Comparison of ENCODE assay signal across 8 cellular contexts in genomic region chr7:41940760-41941343, GRCh38.
DNase-seq lines count a peak whose midpoint lies in the region; ATAC-seq and TF ChIP-seq lines count a peak whose summit lies in the region.

No MANE protein-coding gene starts in this region.

- no peak overlapping the region for H3K27ac Mint-ChIP-seq in activated naive CD4-positive, alpha-beta T cell treated with anti-CD3 and anti-CD28 coated beads, Interleukin-2, amount 50 U/mL, for 72 hours

- H3K9me2 ChIP-seq in Karpas-422 (replicated peaks; ENCODE audit: insufficient read depth, low read length) = no peaks in the 10 kb centered on the region

- no peaks in the 10 kb centered on the region for H3K79me2 ChIP-seq in Karpas-422 (ENCODE audit: low read length)

- no peaks in the 10 kb centered on the region for H4K20me1 ChIP-seq in Karpas-422 (ENCODE audit: insufficient read depth, low read depth, low read length)

- H3K9me3 ChIP-seq in Karpas-422 (ENCODE audit: low read length) (no peaks in the 10 kb centered on the region), heart right ventricle (no peaks in the 10 kb centered on the region)

- H3K36me3 ChIP-seq in Karpas-422 (ENCODE audit: insufficient read depth, low read length) = no peaks in the 10 kb centered on the region
- H3K36me3 ChIP-seq in heart right ventricle = no peaks in the 10 kb centered on the region

- no peak overlapping the region for H2AFZ ChIP-seq in Karpas-422 (ENCODE audit: low read length)

- no peak for DNase-seq in GM12864 (ENCODE audit: low read depth)
- peak; percentile 36 for DNase-seq in GOT3 (lab: John Stamatoyannopoulos, UW)
- DNase-seq in Karpas-422 = peak; percentile 85
- peak; percentile 56 for DNase-seq in SHP77 treated with DMSO at 0.1 percent for 48 hours (lab: John Stamatoyannopoulos, UW)
- peak in 1 of 2 donors; percentile 44 for DNase-seq in activated naive CD4-positive, alpha-beta T cell treated with anti-CD3 and anti-CD28 coated beads, Interleukin-2, amount 50 U/mL, for 72 hours (ENCODE audit: low spot score in 2 of 2)
- peak; percentile 23 to 68 for DNase-seq in heart right ventricle
- peak; percentile 29 for DNase-seq in pulmonary artery endothelial cell (ENCODE audit: low read depth, low spot score)
- no peak for DNase-seq in GF-D8 (lab: John Stamatoyannopoulos, UW)

- ATAC-seq in activated naive CD4-positive, alpha-beta T cell treated with anti-CD3 and anti-CD28 coated beads, Interleukin-2, amount 50 U/mL, for 72 hours = peak; percentile 76 to 85
- peak; percentile 77 to 89 (median 84) for ATAC-seq in heart right ventricle

- TF ChIP-seq CTCF in GM12864 (IDR thresholded peaks at IDR 0.05; ENCODE audit: low read depth, low read length, missing control alignments) (peak; percentile 94), heart right ventricle (IDR thresholded peaks at IDR 0.05) (peak; percentile 80 to 95 (median 89))

- no peaks in the 10 kb centered on the region for H3K27me3 ChIP-seq in Karpas-422 (ENCODE audit: low read length)
- peaks cover 0 to 28% (median 22%) of the 10 kb centered on the region in 7 donors for H3K27me3 ChIP-seq in heart right ventricle

- H3K9ac ChIP-seq in Karpas-422 (ENCODE audit: low read length) = no peak overlapping the region

- H3K4me2 ChIP-seq in Karpas-422 (ENCODE audit: low read depth, low read length, poor library complexity, severe bottlenecking) = no peak overlapping the region

- H3K27ac ChIP-seq in Karpas-422 (ENCODE audit: low read length) (no peak overlapping the region), heart right ventricle (no peak overlapping the region)

- H3K4me3 ChIP-seq in GM12864 (ENCODE audit: low read depth, low read length) = no peak overlapping the region
- no peak overlapping the region for H3K4me3 ChIP-seq in Karpas-422 (ENCODE audit: low read length)
- H3K4me3 ChIP-seq in heart right ventricle = no peak overlapping the region

- 4 to 6% methylated on average over 6 of the region's 6 CpGs for WGBS in heart right ventricle, 2 donors

- H3K9me3 Mint-ChIP-seq in activated naive CD4-positive, alpha-beta T cell treated with anti-CD3 and anti-CD28 coated beads, Interleukin-2, amount 50 U/mL, for 72 hours = no peaks in the 10 kb centered on the region

- intact Hi-C loops in heart right ventricle (cut with DNase I) = loop anchor here (5.0 to 10.0 kb wide), 9 partner anchors 36 to 1321 kb away; no protein-coding TSS in a partner anchor

- H3K4me1 ChIP-seq in Karpas-422 (ENCODE audit: low read length) (peaks cover 4% of the 10 kb centered on the region), heart right ventricle (peaks cover 0 to 21% (median 10%) of the 10 kb centered on the region in 9 donors)

- no peaks in the 10 kb centered on the region for H3K36me3 Mint-ChIP-seq in activated naive CD4-positive, alpha-beta T cell treated with anti-CD3 and anti-CD28 coated beads, Interleukin-2, amount 50 U/mL, for 72 hours

Comparison
In these comparisons a context has a peak if more than half of its experiments do, and no peak if none do; other contexts are left out.
1. DNase-seq: peak in GOT3 (single experiment), Karpas-422 (single experiment), SHP77 treated with DMSO at 0.1 percent for 48 hours (single experiment), heart right ventricle (2 of 2) and pulmonary artery endothelial cell (single experiment); none in GM12864 (single experiment) and GF-D8 (single experiment).